18 cellular contexts compared by ENCODE assay signal in genomic region chr3:123609063-123609462, GRCh38.
"Had no signal": no experiment of that assay in that cellular context is flagged by ENCODE, and none has a peak within 500 bp of the region (broad histone marks: within the 10 kb centered on the region; RNA-seq: fewer than 3 reads in every experiment).

No MANE protein-coding gene starts in this region.

- H3K27ac ChIP-seq: breast epithelium, esophagus squamous epithelium, neural progenitor cell, prostate gland, stomach had no signal

- H2AFZ ChIP-seq: neural progenitor cell had no signal

- DNase-seq: activated CD4-positive, alpha-beta T cell treated with anti-CD3 and anti-CD28 coated beads, Interleukin-2, amount 50 U/mL, for 4 hours; activated effector memory CD4-positive, alpha-beta T cell treated with anti-CD3 and anti-CD28 coated beads, Interleukin-2, amount 50 U/mL, for 16 hours; activated naive CD4-positive, alpha-beta T cell treated with anti-CD3 and anti-CD28 coated beads, Interleukin-2, amount 50 U/mL, for 16 hours; activated T-cell treated with anti-CD3 and anti-CD28 coated beads, Interleukin-2, amount 50 U/mL, for 72 hours; aorta; dermis blood vessel endothelial cell; effector memory CD4-positive, alpha-beta T cell; esophagus squamous epithelium; hippocampal formation; naive thymus-derived CD4-positive, alpha-beta T cell; right cardiac atrium; stimulated activated CD4-positive, alpha-beta T cell treated with anti-CD3 and anti-CD28 coated beads, Interleukin-4, amount 100 ng/mL, for 24 hours; stomach; T-helper 2 cell had no signal

- H3K4me1 ChIP-seq: breast epithelium, neural progenitor cell had no signal

- H3K9me3 ChIP-seq: breast epithelium, esophagus squamous epithelium, prostate gland, stomach had no signal

- H3K27me3 ChIP-seq: breast epithelium, esophagus squamous epithelium, neural progenitor cell, stomach had no signal

- H3K4me3 ChIP-seq: breast epithelium, esophagus squamous epithelium, neural progenitor cell, prostate gland, stomach had no signal

- H3K36me3 ChIP-seq: breast epithelium, prostate gland had no signal

- H3K4me2 ChIP-seq: neural progenitor cell had no signal

- ATAC-seq: activated T-cell treated with anti-CD3 and anti-CD28 coated beads, Interleukin-2, amount 50 U/mL, for 72 hours; naive thymus-derived CD4-positive, alpha-beta T cell; stimulated activated effector memory CD8-positive, alpha-beta T cell treated with anti-CD3 and anti-CD28 coated beads, Interleukin-12 subunit alpha, Interleukin-12 subunit beta, amount 100 ng/mL, for 72 hours had no signal
